In the genomic region with DNA sequence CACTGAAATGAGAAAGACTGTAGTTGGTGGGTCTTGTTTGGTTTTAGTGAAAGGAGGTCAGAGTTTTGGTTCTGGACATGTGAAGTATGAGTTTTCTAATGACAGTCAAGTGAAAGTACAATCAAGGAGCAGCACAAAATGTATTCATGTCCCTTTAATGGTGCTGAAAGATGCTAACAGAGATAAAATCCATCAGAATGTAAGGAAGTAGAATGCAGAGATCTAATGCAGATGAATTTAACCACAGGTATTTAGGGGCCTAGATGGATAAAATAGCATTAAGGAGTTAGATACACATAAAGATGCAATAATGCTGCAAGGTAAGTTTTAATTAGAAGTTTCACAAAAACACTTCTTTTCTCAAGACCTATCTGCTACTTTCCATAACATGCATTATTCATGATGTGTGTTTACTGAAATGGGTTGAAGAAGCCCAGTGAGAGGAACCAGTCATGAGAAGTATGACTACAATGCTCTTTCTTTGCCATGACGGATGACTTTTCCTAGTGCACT, we compare ENCODE assay signal across 37 cellular contexts.
"Had no signal": no experiment of that assay in that cellular context is flagged by ENCODE, and none has a peak within 500 bp of the region (broad histone marks: within the 10 kb centered on the region; RNA-seq: fewer than 3 reads in every experiment).

No MANE protein-coding gene starts in this region.

- H3K36me3 Mint-ChIP-seq: activated naive CD4-positive, alpha-beta T cell treated with anti-CD3 and anti-CD28 coated beads, Interleukin-2, amount 10 ng/mL, durations not matched to agents 7 days and 5 days; activated naive CD8-positive, alpha-beta T cell treated with anti-CD3 and anti-CD28 coated beads, Interleukin-2, amount 10 ng/mL, durations not matched to agents 7 days and 5 days; immature natural killer cell; mesothelial cell of epicardium; naive B cell; stimulated activated effector memory CD8-positive, alpha-beta T cell treated with anti-CD3 and anti-CD28 coated beads, Interleukin-12 subunit alpha, Interleukin-12 subunit beta, amount 100 ng/mL, for 72 hours; type B pancreatic cell had no signal

- H3K27me3 ChIP-seq: breast epithelium, esophagus muscularis mucosa, foreskin keratinocyte, heart left ventricle, neutrophil, ovary, uterus had no signal

- FAIRE-seq: kidney, TTC549 had no signal

- H3K4me1 ChIP-seq: breast epithelium, esophagus muscularis mucosa, heart left ventricle, uterus had no signal

- H3K4me3 ChIP-seq: breast epithelium, esophagus muscularis mucosa, heart left ventricle, ovary, skin epidermis, uterus had no signal

- H3K27ac ChIP-seq: breast epithelium, esophagus muscularis mucosa, foreskin keratinocyte, heart left ventricle, neutrophil, ovary, skin epidermis, uterus, VCaP had no signal

- H3K36me3 ChIP-seq: breast epithelium, esophagus muscularis mucosa, heart left ventricle, neutrophil, ovary, uterus had no signal

- H3K4me1 Mint-ChIP-seq: activated naive CD4-positive, alpha-beta T cell treated with anti-CD3 and anti-CD28 coated beads, Interleukin-2, amount 10 ng/mL, durations not matched to agents 7 days and 5 days; activated naive CD8-positive, alpha-beta T cell treated with anti-CD3 and anti-CD28 coated beads, Interleukin-2, amount 10 ng/mL, durations not matched to agents 7 days and 5 days; immature natural killer cell; naive B cell; stimulated activated effector memory CD8-positive, alpha-beta T cell treated with anti-CD3 and anti-CD28 coated beads, Interleukin-12 subunit alpha, Interleukin-12 subunit beta, amount 100 ng/mL, for 72 hours had no signal

- H3K27ac Mint-ChIP-seq: activated naive CD4-positive, alpha-beta T cell treated with anti-CD3 and anti-CD28 coated beads, Interleukin-2, amount 10 ng/mL, durations not matched to agents 7 days and 5 days; activated naive CD8-positive, alpha-beta T cell treated with anti-CD3 and anti-CD28 coated beads, Interleukin-2, amount 10 ng/mL, durations not matched to agents 7 days and 5 days; dendritic cell treated with granulocyte-macrophage colony-stimulating factor and Interleukin-4, amounts not matched to agents 40 ng/mL and 50 ng/mL, for 4 days; endodermal cell; immature natural killer cell; naive B cell; nephron progenitor cell; progenitor cell of endocrine pancreas; stimulated activated effector memory CD8-positive, alpha-beta T cell treated with anti-CD3 and anti-CD28 coated beads, Interleukin-12 subunit alpha, Interleukin-12 subunit beta, amount 100 ng/mL, for 72 hours; type B pancreatic cell had no signal

- H3K4me3 Mint-ChIP-seq: activated naive CD4-positive, alpha-beta T cell treated with anti-CD3 and anti-CD28 coated beads, Interleukin-2, amount 10 ng/mL, durations not matched to agents 7 days and 5 days; activated naive CD8-positive, alpha-beta T cell treated with anti-CD3 and anti-CD28 coated beads, Interleukin-2, amount 10 ng/mL, durations not matched to agents 7 days and 5 days; dendritic cell treated with granulocyte-macrophage colony-stimulating factor and Interleukin-4, amounts not matched to agents 40 ng/mL and 50 ng/mL, for 4 days; endodermal cell; immature natural killer cell; mesothelial cell of epicardium; naive B cell; nephron progenitor cell; stimulated activated effector memory CD8-positive, alpha-beta T cell treated with anti-CD3 and anti-CD28 coated beads, Interleukin-12 subunit alpha, Interleukin-12 subunit beta, amount 100 ng/mL, for 72 hours; stimulated activated naive CD8-positive, alpha-beta T cell treated with anti-CD3 and anti-CD28 coated beads, Interleukin-15, Interleukin-2, amounts not matched to agents 100 ng/mL and 50 ng/mL, for 24 hours; type B pancreatic cell had no signal

- DNase-seq: activated CD4-positive, alpha-beta T cell treated with anti-CD3 and anti-CD28 coated beads for 4 hours; activated CD4-positive, alpha-beta T cell treated with anti-CD3 and anti-CD28 coated beads, Interleukin-2, amount 50 U/mL, for 4 hours; activated CD8-positive, alpha-beta memory T cell treated with anti-CD3 and anti-CD28 coated beads for 24 hours; activated effector memory CD4-positive, alpha-beta T cell treated with anti-CD3 and anti-CD28 coated beads, Interleukin-2, amount 50 U/mL, for 16 hours; activated naive CD4-positive, alpha-beta T cell treated with anti-CD3 and anti-CD28 coated beads, Interleukin-2, amount 10 ng/mL, durations not matched to agents 7 days and 5 days; activated naive CD8-positive, alpha-beta T cell treated with anti-CD3 and anti-CD28 coated beads, Interleukin-2, amount 10 ng/mL, durations not matched to agents 7 days and 5 days; amniotic stem cell; central memory CD4-positive, alpha-beta T cell; endodermal cell; foreskin keratinocyte; heart left ventricle; hypothalamus; immature natural killer cell; kidney; left colon; mammary epithelial cell; naive B cell; nephron progenitor cell; ovary; retina; stimulated activated CD4-positive, alpha-beta T cell treated with anti-CD3 and anti-CD28 coated beads, Interleukin-12 subunit alpha, Interleukin-12 subunit beta, amount 100 ng/mL, for 4 hours; stimulated activated CD4-positive, alpha-beta T cell treated with anti-CD3 and anti-CD28 coated beads, Interleukin-4, amount 100 ng/mL, for 24 hours; substantia nigra; uterus had no signal

- ATAC-seq: foreskin keratinocyte; heart left ventricle; left colon; sciatic nerve; stimulated activated effector memory CD8-positive, alpha-beta T cell treated with anti-CD3 and anti-CD28 coated beads, Interleukin-12 subunit alpha, Interleukin-12 subunit beta, amount 100 ng/mL, for 72 hours had no signal

- H3K9me3 ChIP-seq: breast epithelium, esophagus muscularis mucosa, heart left ventricle, neutrophil, ovary, uterus had no signal

- H3K9me3 Mint-ChIP-seq: activated naive CD4-positive, alpha-beta T cell treated with anti-CD3 and anti-CD28 coated beads, Interleukin-2, amount 10 ng/mL, durations not matched to agents 7 days and 5 days; activated naive CD8-positive, alpha-beta T cell treated with anti-CD3 and anti-CD28 coated beads, Interleukin-2, amount 10 ng/mL, durations not matched to agents 7 days and 5 days; dendritic cell treated with granulocyte-macrophage colony-stimulating factor and Interleukin-4, amounts not matched to agents 40 ng/mL and 50 ng/mL, for 4 days; endodermal cell; naive B cell; stimulated activated naive CD8-positive, alpha-beta T cell treated with anti-CD3 and anti-CD28 coated beads, Interleukin-15, Interleukin-2, amounts not matched to agents 100 ng/mL and 50 ng/mL, for 24 hours had no signal

- H3K27me3 Mint-ChIP-seq: activated naive CD4-positive, alpha-beta T cell treated with anti-CD3 and anti-CD28 coated beads, Interleukin-2, amount 10 ng/mL, durations not matched to agents 7 days and 5 days; dendritic cell treated with granulocyte-macrophage colony-stimulating factor and Interleukin-4, amounts not matched to agents 40 ng/mL and 50 ng/mL, for 4 days; naive B cell; progenitor cell of endocrine pancreas; stimulated activated naive CD8-positive, alpha-beta T cell treated with anti-CD3 and anti-CD28 coated beads, Interleukin-15, Interleukin-2, amounts not matched to agents 100 ng/mL and 50 ng/mL, for 24 hours; type B pancreatic cell had no signal
